26 cellular contexts compared by ENCODE assay signal in the genomic region with DNA sequence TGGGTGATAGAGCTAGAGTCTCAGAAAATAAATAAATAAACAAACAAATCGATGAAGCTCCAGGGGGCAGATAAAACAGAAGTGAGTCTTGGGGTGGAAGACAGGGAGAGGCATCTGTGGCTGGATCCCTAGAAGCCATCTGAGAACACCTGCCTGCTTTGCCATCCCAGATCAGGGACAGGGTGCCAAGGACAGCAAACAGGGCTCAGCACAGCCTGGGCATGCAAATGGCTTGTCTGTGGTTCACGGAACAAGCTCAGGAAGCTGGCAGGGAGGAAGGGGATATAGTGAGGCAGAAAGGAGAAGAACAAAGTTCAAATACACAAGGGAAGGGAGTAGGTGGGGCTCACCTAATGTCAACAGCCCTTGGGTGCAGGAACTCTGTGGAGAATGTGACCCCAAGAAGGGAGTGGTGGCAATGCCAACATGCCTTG. TPM values are rescaled to one million over a fixed set of nuclear protein-coding genes. Genes with fewer than 3 reads are reported as not detected.
DNase-seq lines count a peak whose midpoint lies in the region; ATAC-seq and TF ChIP-seq lines count a peak whose summit lies in the region.
"Had no signal": no experiment of that assay in that cellular context is flagged by ENCODE, and none has a peak within 500 bp of the region (broad histone marks: within the 10 kb centered on the region; RNA-seq: fewer than 3 reads in every experiment).

No MANE protein-coding gene starts in this region.

- H3K4me1 ChIP-seq in right lobe of liver: peaks cover 0 to 10% (median 0%) of the 10 kb centered on the region in 4 donors
- H3K4me1 ChIP-seq: sigmoid colon, tibial artery had no signal

- CTCF ChIA-PET in activated naive CD4-positive, alpha-beta T cell treated with anti-CD3 and anti-CD28 coated beads for 36 hours (lab: Charles Lee): interaction anchor here (1.2 kb wide), 1 partner anchor 8 kb away, joined by 4 read pairs; no protein-coding TSS in a partner anchor

- ATAC-seq in activated T-helper 17 cell treated with anti-CD3 and anti-CD28 coated beads, Interleukin-2, amount 50 U/mL, for 72 hours (replicated peaks): no peak
- ATAC-seq in right lobe of liver: peak; percentile 37 to 77 (median 49)
- ATAC-seq: esophagus mucosa; heart right ventricle; stimulated activated naive CD8-positive, alpha-beta T cell treated with anti-CD3 and anti-CD28 coated beads, Interleukin-15, Interleukin-2, amounts not matched to agents 100 U/mL and 50 U/mL, for 24 hours had no signal

- H3K27me3 Mint-ChIP-seq in activated naive CD4-positive, alpha-beta T cell treated with anti-CD3 and anti-CD28 coated beads for 36 hours (ENCODE audit: low read depth): no peaks in the 10 kb centered on the region
- no peaks in the 10 kb centered on the region for H3K27me3 Mint-ChIP-seq in activated T-helper 17 cell treated with anti-CD3 and anti-CD28 coated beads, Interleukin-2, amount 50 U/mL, for 72 hours
- H3K27me3 Mint-ChIP-seq: B cell; CD8-positive, alpha-beta memory T cell had no signal

- H3K4me3 ChIP-seq in right lobe of liver: no peak overlapping the region
- H3K4me3 ChIP-seq: heart right ventricle, PC-9, sigmoid colon, tibial artery had no signal

- H3K36me3 Mint-ChIP-seq in activated naive CD4-positive, alpha-beta T cell treated with anti-CD3 and anti-CD28 coated beads for 36 hours (ENCODE audit: low read depth): peaks cover 44% of the 10 kb centered on the region
- H3K36me3 Mint-ChIP-seq in activated T-helper 17 cell treated with anti-CD3 and anti-CD28 coated beads, Interleukin-2, amount 50 U/mL, for 72 hours (ENCODE audit: low read depth): peaks cover 58% of the 10 kb centered on the region

- intact Hi-C loops in activated naive CD4-positive, alpha-beta T cell treated with anti-CD3 and anti-CD28 coated beads for 36 hours (cut with micrococcal nuclease): no loop called here
- intact Hi-C loops in right lobe of liver (cut with DNase I): no loop called here

- WGBS in right lobe of liver (ENCODE audit: insufficient coverage, low coverage, low lambda C conversion rate, missing lambda C conversion rate): 31% methylated on average over 2 of the region's 2 CpGs

- H3K27ac ChIP-seq in right lobe of liver: no peak overlapping the region
- no peak overlapping the region for H3K27ac ChIP-seq in caudate nucleus (ENCODE audit: low read depth, low read length)
- H3K27ac ChIP-seq: brain microvascular endothelial cell, heart right ventricle, PC-9, sigmoid colon, tibial artery had no signal

- no peak for TF ChIP-seq POLR2A in right lobe of liver (IDR thresholded peaks at IDR 0.05)

- peaks cover 0 to 29% (median 5%) of the 10 kb centered on the region in 4 donors for H3K36me3 ChIP-seq in right lobe of liver

- H3K9me3 Mint-ChIP-seq in activated naive CD4-positive, alpha-beta T cell treated with anti-CD3 and anti-CD28 coated beads for 36 hours: peaks cover 8% of the 10 kb centered on the region
- peaks cover 3% of the 10 kb centered on the region for H3K9me3 Mint-ChIP-seq in activated T-helper 17 cell treated with anti-CD3 and anti-CD28 coated beads, Interleukin-2, amount 50 U/mL, for 72 hours

- no peaks in the 10 kb centered on the region for H3K4me1 Mint-ChIP-seq in activated naive CD4-positive, alpha-beta T cell treated with anti-CD3 and anti-CD28 coated beads for 36 hours (ENCODE audit: low read depth)
- H3K4me1 Mint-ChIP-seq in activated T-helper 17 cell treated with anti-CD3 and anti-CD28 coated beads, Interleukin-2, amount 50 U/mL, for 72 hours: peaks cover 18% of the 10 kb centered on the region
- H3K4me1 Mint-ChIP-seq: B cell; CD8-positive, alpha-beta memory T cell had no signal

- H3K9me3 ChIP-seq in right lobe of liver: peaks cover 0 to 5% (median 0%) of the 10 kb centered on the region in 4 donors
- H3K9me3 ChIP-seq: sigmoid colon, tibial artery had no signal

- H3K27me3 ChIP-seq in right lobe of liver: no peaks in the 10 kb centered on the region
- H3K27me3 ChIP-seq: brain microvascular endothelial cell, heart right ventricle, sigmoid colon, tibial artery had no signal

- DNase-seq in activated naive CD4-positive, alpha-beta T cell treated with anti-CD3 and anti-CD28 coated beads for 36 hours: no peak
- no peak for DNase-seq in activated naive CD4-positive, alpha-beta T cell (lab: John Stamatoyannopoulos, UW)
- DNase-seq in right lobe of liver (no peak), ecto neural progenitor cell (ENCODE audit: low spot score) (no peak), dedifferentiated amniotic fluid mesenchymal stem cell (ENCODE audit: extremely low spot score) (no peak), caudate nucleus (lab: John Stamatoyannopoulos, UW) (no peak)
- DNase-seq: activated gamma-delta T cell treated with Interleukin-2 at 50 U/mL for 16 hours; activated T-cell treated with anti-CD3 and anti-CD28 coated beads for 4 hours; amniotic stem cell; brain microvascular endothelial cell; CD8-positive, alpha-beta memory T cell; foreskin fibroblast; heart right ventricle; kidney glomerular epithelial cell; NCI-H1694 treated with DMSO at 0.1 percent for 48 hours; NCI-H2171; NCI-H524 treated with DMSO at 0.1 percent for 48 hours; NK-92 treated with Interleukin-12 subunit alpha and Interleukin-12 subunit beta, amount 100 ng/mL, for 24 hours; PC-9; SHP77; sigmoid colon; stimulated activated naive CD8-positive, alpha-beta T cell treated with anti-CD3 and anti-CD28 coated beads, Interleukin-15, Interleukin-2, amounts not matched to agents 100 U/mL and 50 U/mL, for 24 hours; tibial artery had no signal

- H3K4me3 Mint-ChIP-seq in activated naive CD4-positive, alpha-beta T cell treated with anti-CD3 and anti-CD28 coated beads for 36 hours: no peak overlapping the region
- H3K4me3 Mint-ChIP-seq in activated T-helper 17 cell treated with anti-CD3 and anti-CD28 coated beads, Interleukin-2, amount 50 U/mL, for 72 hours: no peak overlapping the region
- H3K4me3 Mint-ChIP-seq: B cell; CD8-positive, alpha-beta memory T cell had no signal

- no peak for TF ChIP-seq CTCF in right lobe of liver (IDR thresholded peaks at IDR 0.05)

- H3K27ac Mint-ChIP-seq in activated naive CD4-positive, alpha-beta T cell treated with anti-CD3 and anti-CD28 coated beads for 36 hours: peak overlapping the region; percentile 59
- peak overlapping the region; percentile 73 for H3K27ac Mint-ChIP-seq in activated T-helper 17 cell treated with anti-CD3 and anti-CD28 coated beads, Interleukin-2, amount 50 U/mL, for 72 hours
- H3K27ac Mint-ChIP-seq: B cell had no signal

RNA-seq across cellular contexts. Expression of a gene that starts 27.5 kb away (rescaled TPM):
- total RNA-seq in activated naive CD4-positive, alpha-beta T cell treated with anti-CD3 and anti-CD28 coated beads for 36 hours: 100 to 1,000 TPM; 157 to 161 TPM
- total RNA-seq in activated T-helper 17 cell treated with anti-CD3 and anti-CD28 coated beads, Interleukin-2, amount 50 U/mL, for 72 hours: 100 to 1,000 TPM; 121 to 285 TPM
- total RNA-seq in right lobe of liver: 10 to 100 TPM; 35.6 to 60.8 (median 49.8) TPM

RNA-seq across cellular contexts. Expression of a gene that starts 52.4 kb away (rescaled TPM):
- 10 to 100 TPM; 18.1 to 18.4 TPM for total RNA-seq in activated naive CD4-positive, alpha-beta T cell treated with anti-CD3 and anti-CD28 coated beads for 36 hours
- 10 to 100 TPM; 44.1 to 49.9 TPM for total RNA-seq in activated T-helper 17 cell treated with anti-CD3 and anti-CD28 coated beads, Interleukin-2, amount 50 U/mL, for 72 hours
- total RNA-seq in right lobe of liver: 10 to 100 TPM in 1 of 6 experiments, 1 to 10 TPM in 5; 2.2 to 10.4 (median 3.4) TPM

RNA-seq across cellular contexts. Expression of a gene that starts 52.6 kb away (rescaled TPM):
- 1 to 10 TPM; 1.9 to 2.2 TPM for total RNA-seq in activated naive CD4-positive, alpha-beta T cell treated with anti-CD3 and anti-CD28 coated beads for 36 hours
- total RNA-seq in activated T-helper 17 cell treated with anti-CD3 and anti-CD28 coated beads, Interleukin-2, amount 50 U/mL, for 72 hours: 1 to 10 TPM; 5.0 to 5.6 TPM
- total RNA-seq in right lobe of liver: 1 to 10 TPM in 1 of 6 experiments, under 1 TPM in 5; 0.31 to 1.1 (median 0.78) TPM
